ENCODE assay signal across 9 cellular contexts in the genomic region with DNA sequence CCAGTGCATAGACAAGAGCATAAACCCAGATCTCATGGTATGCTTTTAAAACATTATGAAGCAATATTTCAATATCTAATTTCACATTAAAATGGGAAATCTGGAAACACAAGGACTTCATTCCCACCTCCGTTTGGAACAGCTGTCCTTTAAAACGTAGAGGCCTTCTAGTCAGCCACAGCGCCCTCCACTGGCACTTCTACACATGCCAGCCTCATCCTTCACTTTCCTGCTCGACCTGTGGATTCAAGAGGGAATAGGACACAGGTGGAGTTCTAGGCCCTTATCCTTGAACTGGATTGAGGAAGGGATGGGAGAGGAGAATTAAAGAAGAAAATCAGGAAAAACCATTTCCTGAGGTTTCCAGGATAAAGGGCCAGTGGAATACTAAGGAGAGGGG.
DNase-seq lines count a peak whose midpoint lies in the region; TF ChIP-seq lines count a peak whose summit lies in the region.
"Had no signal": no experiment of that assay in that cellular context is flagged by ENCODE, and none has a peak within 500 bp of the region (broad histone marks: within the 10 kb centered on the region; RNA-seq: fewer than 3 reads in every experiment).

No MANE protein-coding gene starts in this region.

- peak; percentile 22; the same call in 1 of the 2 replicates for TF ChIP-seq CTCF in LNCAP (IDR thresholded peaks at IDR 0.05)
- peak; percentile 46 for TF ChIP-seq CTCF in progenitor cell of endocrine pancreas (IDR thresholded peaks at IDR 0.05; ENCODE audit: unreplicated experiment)

- no peaks in the 10 kb centered on the region for H3K9me3 Mint-ChIP-seq in dendritic cell treated with granulocyte-macrophage colony-stimulating factor and Interleukin-4, amounts not matched to agents 40 ng/mL and 50 ng/mL, for 4 days
- H3K9me3 Mint-ChIP-seq in progenitor cell of endocrine pancreas (ENCODE audit: low read depth) = no peaks in the 10 kb centered on the region

- H3K27ac Mint-ChIP-seq in dendritic cell treated with granulocyte-macrophage colony-stimulating factor and Interleukin-4, amounts not matched to agents 40 ng/mL and 50 ng/mL, for 4 days = peak overlapping the region; percentile 28
- no peak overlapping the region for H3K27ac Mint-ChIP-seq in progenitor cell of endocrine pancreas

- no peak overlapping the region for H3K4me3 Mint-ChIP-seq in dendritic cell treated with granulocyte-macrophage colony-stimulating factor and Interleukin-4, amounts not matched to agents 40 ng/mL and 50 ng/mL, for 4 days
- H3K4me3 Mint-ChIP-seq in progenitor cell of endocrine pancreas (ENCODE audit: low read depth) = no peak overlapping the region

- H3K4me1 Mint-ChIP-seq in dendritic cell treated with granulocyte-macrophage colony-stimulating factor and Interleukin-4, amounts not matched to agents 40 ng/mL and 50 ng/mL, for 4 days (ENCODE audit: low read depth) = peaks cover 25% of the 10 kb centered on the region
- peaks cover 2% of the 10 kb centered on the region for H3K4me1 Mint-ChIP-seq in progenitor cell of endocrine pancreas (ENCODE audit: low read depth)

- H3K36me3 Mint-ChIP-seq in dendritic cell treated with granulocyte-macrophage colony-stimulating factor and Interleukin-4, amounts not matched to agents 40 ng/mL and 50 ng/mL, for 4 days (ENCODE audit: low read depth) = no peaks in the 10 kb centered on the region
- no peaks in the 10 kb centered on the region for H3K36me3 Mint-ChIP-seq in progenitor cell of endocrine pancreas (ENCODE audit: insufficient read depth)

- no peaks in the 10 kb centered on the region for H3K27me3 Mint-ChIP-seq in dendritic cell treated with granulocyte-macrophage colony-stimulating factor and Interleukin-4, amounts not matched to agents 40 ng/mL and 50 ng/mL, for 4 days
- no peaks in the 10 kb centered on the region for H3K27me3 Mint-ChIP-seq in progenitor cell of endocrine pancreas

- intact Hi-C loops in dendritic cell treated with granulocyte-macrophage colony-stimulating factor and Interleukin-4, amounts not matched to agents 40 ng/mL and 50 ng/mL, for 4 days (cut with micrococcal nuclease) = no loop called here

- peak; percentile 5 for DNase-seq in NCI-H510A treated with DMSO at 0.1 percent for 48 hours (lab: John Stamatoyannopoulos, UW)
- no peak for DNase-seq in NCI-H510A (lab: John Stamatoyannopoulos, UW)
- no peak for DNase-seq in progenitor cell of endocrine pancreas (ENCODE audit: low spot score, unreplicated experiment)
- no peak for DNase-seq in central memory CD4-positive, alpha-beta T cell
- no peak for DNase-seq in RPMI8226
- no peak for DNase-seq in OCI-M2 (lab: John Stamatoyannopoulos, UW; ENCODE audit: unreplicated experiment)
- DNase-seq: left lung had no signal
